Comparison of ENCODE assay signal across 9 cellular contexts in genomic region chr6:27593200-27593818, GRCh38.
DNase-seq lines count a peak whose midpoint lies in the region; ATAC-seq and TF ChIP-seq lines count a peak whose summit lies in the region.
"Had no signal": no experiment of that assay in that cellular context is flagged by ENCODE, and none has a peak within 500 bp of the region (broad histone marks: within the 10 kb centered on the region; RNA-seq: fewer than 3 reads in every experiment).

No MANE protein-coding gene starts in this region.

- intact Hi-C loops in thyroid gland (cut with DNase I), result no loop called here
- intact Hi-C loops in mucosa of descending colon (cut with DNase I, micrococcal nuclease), result no loop called here

- no peaks in the 10 kb centered on the region for H3K9me2 ChIP-seq in OCI-LY1 (ENCODE audit: low read depth, low read length)

- no peaks in the 10 kb centered on the region for H3K36me3 ChIP-seq in OCI-LY1 (ENCODE audit: insufficient read depth, low read length)
- H3K36me3 ChIP-seq in iPS-15b (ENCODE audit: control insufficient read depth, insufficient read depth, low read length), result no peaks in the 10 kb centered on the region
- H3K36me3 ChIP-seq in thyroid gland, result no peaks in the 10 kb centered on the region
- no peaks in the 10 kb centered on the region for H3K36me3 ChIP-seq in mucosa of descending colon (ENCODE audit: low read depth)

- no peaks in the 10 kb centered on the region for H3F3A ChIP-seq in OCI-LY1 (ENCODE audit: insufficient read depth, low read length)

- no peaks in the 10 kb centered on the region for H3K79me2 ChIP-seq in OCI-LY1 (ENCODE audit: insufficient read depth, low read length)

- H2AFZ ChIP-seq in OCI-LY1 (ENCODE audit: low read length), result no peak overlapping the region

- DNase-seq in Daoy (ENCODE audit: low read depth) (peak; percentile 28), thyroid gland (no peak), activated T-cell treated with anti-CD3 and anti-CD28 coated beads for 4 hours (no peak), mucosa of descending colon (no peak)
- DNase-seq: NCI-H524 treated with DMSO at 0.1 percent for 48 hours had no signal

- ATAC-seq in GM21576 (IDR thresholded peaks at IDR 0.05; ENCODE audit: unreplicated experiment) (peak; percentile 13), HG03521 (IDR thresholded peaks at IDR 0.05; ENCODE audit: unreplicated experiment) (no peak), mucosa of descending colon (no peak)

- H3K4me3 ChIP-seq in OCI-LY1 (ENCODE audit: low read depth, low read length, poor library complexity, severe bottlenecking), result peak overlapping the region; percentile 59
- H3K4me3 ChIP-seq in iPS-15b (ENCODE audit: low read depth, low read length), result peak overlapping the region; percentile 74
- H3K4me3 ChIP-seq in thyroid gland (replicated peaks in 1 of 3), result no peak overlapping the region
- H3K4me3 ChIP-seq in mucosa of descending colon, result no peak overlapping the region

- H3K9ac ChIP-seq in OCI-LY1 (ENCODE audit: low read length) (no peak overlapping the region; the same call in 1 of the 2 replicates), iPS-15b (ENCODE audit: low read depth, low read length) (no peak overlapping the region)

- TF ChIP-seq CTCF in OCI-LY1 (IDR thresholded peaks at IDR 0.05; ENCODE audit: low read length) (no peak), thyroid gland (IDR thresholded peaks at IDR 0.05) (no peak), mucosa of descending colon (IDR thresholded peaks at IDR 0.05) (no peak)

- no peak for TF ChIP-seq POLR2A in thyroid gland (IDR thresholded peaks at IDR 0.05)

- H3K4me2 ChIP-seq in OCI-LY1 (ENCODE audit: low read length), result peak overlapping the region; percentile 69

- H3K27me3 ChIP-seq in OCI-LY1 (ENCODE audit: insufficient read depth, low read length), result no peaks in the 10 kb centered on the region
- peaks cover 22% of the 10 kb centered on the region for H3K27me3 ChIP-seq in iPS-15b (ENCODE audit: control insufficient read depth, insufficient read depth, low read length)
- peaks cover 25% of the 10 kb centered on the region for H3K27me3 ChIP-seq in thyroid gland

- H3K27ac ChIP-seq in OCI-LY1 (ENCODE audit: low read depth, low read length, poor library complexity, severe bottlenecking) (no peak overlapping the region), thyroid gland (no peak overlapping the region)

- H3K4me1 ChIP-seq in OCI-LY1 (ENCODE audit: insufficient read depth, low read length, severe bottlenecking), result peaks cover 22% of the 10 kb centered on the region
- H3K4me1 ChIP-seq in iPS-15b (ENCODE audit: control insufficient read depth, insufficient read depth, low read length), result no peaks in the 10 kb centered on the region
- no peaks in the 10 kb centered on the region for H3K4me1 ChIP-seq in thyroid gland
- H3K4me1 ChIP-seq in mucosa of descending colon (ENCODE audit: low read depth), result peaks cover 3% of the 10 kb centered on the region

- H4K20me1 ChIP-seq in OCI-LY1 (ENCODE audit: insufficient read depth, low read length), result no peaks in the 10 kb centered on the region

- WGBS in thyroid gland, 2 donors, result 15% methylated on average over 19 of the region's 19 CpGs

- no peaks in the 10 kb centered on the region for H3K9me3 ChIP-seq in OCI-LY1 (ENCODE audit: low read length)
- H3K9me3 ChIP-seq in iPS-15b (ENCODE audit: control insufficient read depth, insufficient read depth, low read length), result no peaks in the 10 kb centered on the region
- no peaks in the 10 kb centered on the region for H3K9me3 ChIP-seq in thyroid gland
- H3K9me3 ChIP-seq in mucosa of descending colon, result no peaks in the 10 kb centered on the region

Comparison
In these comparisons a context has a peak if more than half of its experiments do, and no peak if none do; other contexts are left out.
1. H3K4me3 ChIP-seq: peak in OCI-LY1 (single experiment) and iPS-15b (single experiment); none in thyroid gland (0 of 3) and mucosa of descending colon (single experiment).